In the genomic region with DNA sequence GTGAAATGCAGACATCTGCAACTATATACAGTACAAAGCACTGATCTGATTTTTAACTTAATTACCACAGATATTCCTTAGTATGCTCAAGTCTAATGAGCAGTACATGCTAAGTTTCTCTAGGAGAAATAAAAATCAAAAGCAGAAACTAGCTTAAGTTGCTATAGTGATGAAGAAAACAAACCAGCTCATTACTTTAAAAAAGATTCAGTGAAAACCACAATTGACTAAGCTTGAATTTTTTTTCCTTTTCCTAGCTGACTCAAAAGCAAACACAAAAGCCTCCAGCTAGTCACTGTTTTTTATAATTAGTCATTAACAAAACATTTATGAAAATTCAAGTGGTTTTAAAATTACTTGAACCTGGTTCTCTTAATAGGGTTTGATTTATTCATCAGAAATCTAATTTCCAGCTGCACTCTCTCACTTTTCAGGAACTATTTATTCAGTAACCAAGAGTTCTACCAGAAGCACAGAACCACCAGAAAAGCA, we compare ENCODE assay signal across 8 cellular contexts. TPM values are rescaled to one million over a fixed set of nuclear protein-coding genes. Genes with fewer than 3 reads are reported as not detected.
A peak's percentile ranks its signal among the peaks of the same experiment; 100 is the strongest.
DNase-seq lines count a peak whose midpoint lies in the region; ATAC-seq, FAIRE-seq and TF ChIP-seq lines count a peak whose summit lies in the region.
"Not testable (repeated sequence)": the region's sequence is repeated elsewhere in the genome, so short reads cannot be mapped to it uniquely, and the experiment has no call there.

No MANE protein-coding gene starts in this region.

- intact Hi-C loops in activated T-helper 2 cell treated with anti-CD3 and anti-CD28 coated beads, Interferon-gamma antibody, Interleukin-2, Interleukin-4, amounts not matched to agents 10 μg/mL and 5 μg/mL and 100 μg/mL, durations not matched to agents 14 hours and 24 hours and 36 hours (cut with micrococcal nuclease) = loop anchor here (1.0 kb wide), 1 partner anchor 10 kb away; a partner anchor contains a TSS
- intact Hi-C loops in dorsolateral prefrontal cortex (cut with DNase I); sigmoid colon (cut with DNase I): not testable (repeated sequence)

- H3K9me3 ChIP-seq in keratinocyte (ENCODE audit: control insufficient read depth, low read depth, low read length); sigmoid colon: not testable (repeated sequence)

- H3K27ac ChIP-seq in dorsolateral prefrontal cortex (peak overlapping the region in 44 of 59 donors; percentile 1 to 71 (median 43)), keratinocyte (ENCODE audit: control insufficient read depth, insufficient read depth, low read length) (peak overlapping the region; percentile 86), sigmoid colon (peak overlapping the region; percentile 9 to 57 (median 28))

- H3K4me1 ChIP-seq in keratinocyte (ENCODE audit: control insufficient read depth, extremely low read depth, insufficient read depth, low read length) (peaks cover 27% of the 10 kb centered on the region), sigmoid colon (peaks cover 0 to 27% (median 21%) of the 10 kb centered on the region in 4 donors)

- not testable (repeated sequence) for TF ChIP-seq POLR2A in sigmoid colon (IDR thresholded peaks at IDR 0.05)

- not testable (repeated sequence) for H3K9me1 ChIP-seq in keratinocyte (ENCODE audit: control insufficient read depth, extremely low read depth, insufficient read depth, low read length)

- H4K20me1 ChIP-seq in keratinocyte (ENCODE audit: control insufficient read depth, extremely low read depth, insufficient read depth, low read length) = not testable (repeated sequence)

- peaks cover 41% of the 10 kb centered on the region for H3K4me1 Mint-ChIP-seq in activated T-helper 2 cell treated with anti-CD3 and anti-CD28 coated beads, Interferon-gamma antibody, Interleukin-2, Interleukin-4, amounts not matched to agents 10 μg/mL and 5 μg/mL and 100 μg/mL, durations not matched to agents 14 hours and 24 hours and 36 hours (ENCODE audit: low read depth)

- ATAC-seq in GM18867 (IDR thresholded peaks at IDR 0.05; ENCODE audit: unreplicated experiment) (peak; percentile 79), HG02885 (IDR thresholded peaks at IDR 0.05; ENCODE audit: poor library complexity, unreplicated experiment) (peak; percentile 75)

- in situ Hi-C loops in ACHN (cut with HindIII; ENCODE audit: low pct_ligation_motif_present, low pct_unique_long_range_greater_than_20kb, low sequenced_read_pairs) = not testable (repeated sequence)

- peak overlapping the region in 1 of 59 donors; percentile 4 for H3K4me3 ChIP-seq in dorsolateral prefrontal cortex
- H3K4me3 ChIP-seq in keratinocyte (ENCODE audit: control insufficient read depth in 2 of 3, extremely low read depth in 1 of 3, insufficient read depth in 2 of 3, low read depth in 1 of 3, low read length in 3 of 3); sigmoid colon: not testable (repeated sequence)

- not testable (repeated sequence) for TF ChIP-seq CTCF in dorsolateral prefrontal cortex (IDR thresholded peaks at IDR 0.05 in 54 of 56, conservative IDR thresholded peaks at IDR 0.05 in 2 of 56; ENCODE audit: low read depth in 1 of 56, partially characterized antibody in 56 of 56); keratinocyte (optimal IDR thresholded peaks at IDR 0.05 in 1 of 3, IDR thresholded peaks at IDR 0.05 in 1 of 3, conservative IDR thresholded peaks at IDR 0.05 in 1 of 3; ENCODE audit: extremely low read depth in 1 of 3, insufficient read depth in 2 of 3, low read length in 3 of 3); sigmoid colon (IDR thresholded peaks at IDR 0.05)

- not testable (repeated sequence) for FAIRE-seq in keratinocyte (lab: Jason Lieb, UNC)

- H3K4me2 ChIP-seq in keratinocyte (ENCODE audit: control insufficient read depth, extremely low read depth, insufficient read depth, low read depth, low read length) = peak overlapping the region; percentile 69

- dilution Hi-C loops in keratinocyte (cut with MboI; ENCODE audit: extremely low pct_ligation_motif_present, low sequenced_read_pairs) = not testable (repeated sequence)

- H3K27me3 ChIP-seq in dorsolateral prefrontal cortex; keratinocyte (ENCODE audit: control insufficient read depth, extremely low read depth, insufficient read depth, low read length); sigmoid colon: not testable (repeated sequence)

- DNase-seq in ACHN (peak; percentile 35), MV-4-11 (lab: John Stamatoyannopoulos, UW) (peak; percentile 58)
- not testable (repeated sequence) for DNase-seq in activated T-helper 2 cell treated with anti-CD3 and anti-CD28 coated beads, Interferon-gamma antibody, Interleukin-2, Interleukin-4, amounts not matched to agents 10 μg/mL and 5 μg/mL and 100 μg/mL, durations not matched to agents 14 hours and 24 hours and 36 hours (ENCODE audit: low spot score); dorsolateral prefrontal cortex; keratinocyte (ENCODE audit: low read depth, low spot score); sigmoid colon

- not testable (repeated sequence) for H3K27me3 Mint-ChIP-seq in activated T-helper 2 cell treated with anti-CD3 and anti-CD28 coated beads, Interferon-gamma antibody, Interleukin-2, Interleukin-4, amounts not matched to agents 10 μg/mL and 5 μg/mL and 100 μg/mL, durations not matched to agents 14 hours and 24 hours and 36 hours (ENCODE audit: low read depth)

- TF ChIP-seq EP300 in sigmoid colon (IDR thresholded peaks at IDR 0.05) = not testable (repeated sequence)

- H3K79me2 ChIP-seq in keratinocyte (ENCODE audit: control insufficient read depth, insufficient read depth, low read length) = peaks cover 56% of the 10 kb centered on the region

- not testable (repeated sequence) for H3K36me3 ChIP-seq in keratinocyte (ENCODE audit: control insufficient read depth in 2 of 2, extremely low read depth in 1 of 2, insufficient read depth in 2 of 2, low read length in 2 of 2); sigmoid colon

- H3K9ac ChIP-seq in keratinocyte (ENCODE audit: control insufficient read depth, extremely low read depth, insufficient read depth, low read length) = peak overlapping the region; percentile 59

- not testable (repeated sequence) for H3K4me3 Mint-ChIP-seq in activated T-helper 2 cell treated with anti-CD3 and anti-CD28 coated beads, Interferon-gamma antibody, Interleukin-2, Interleukin-4, amounts not matched to agents 10 μg/mL and 5 μg/mL and 100 μg/mL, durations not matched to agents 14 hours and 24 hours and 36 hours (ENCODE audit: low read depth)

- peak overlapping the region; percentile 86 for H3K27ac Mint-ChIP-seq in activated T-helper 2 cell treated with anti-CD3 and anti-CD28 coated beads, Interferon-gamma antibody, Interleukin-2, Interleukin-4, amounts not matched to agents 10 μg/mL and 5 μg/mL and 100 μg/mL, durations not matched to agents 14 hours and 24 hours and 36 hours

- H2AFZ ChIP-seq in keratinocyte (ENCODE audit: control insufficient read depth, low read length) = not testable (repeated sequence)

- H3K36me3 Mint-ChIP-seq in activated T-helper 2 cell treated with anti-CD3 and anti-CD28 coated beads, Interferon-gamma antibody, Interleukin-2, Interleukin-4, amounts not matched to agents 10 μg/mL and 5 μg/mL and 100 μg/mL, durations not matched to agents 14 hours and 24 hours and 36 hours (ENCODE audit: low read depth) = peaks cover 54% of the 10 kb centered on the region

- not testable (repeated sequence) for H3K9me3 Mint-ChIP-seq in activated T-helper 2 cell treated with anti-CD3 and anti-CD28 coated beads, Interferon-gamma antibody, Interleukin-2, Interleukin-4, amounts not matched to agents 10 μg/mL and 5 μg/mL and 100 μg/mL, durations not matched to agents 14 hours and 24 hours and 36 hours

RNA-seq across cellular contexts. Expression of a gene that starts 10.3 kb away (rescaled TPM):
- 105 and 109 TPM in 2 replicates for total RNA-seq in activated T-helper 2 cell treated with anti-CD3 and anti-CD28 coated beads, Interferon-gamma antibody, Interleukin-2, Interleukin-4, amounts not matched to agents 10 μg/mL and 5 μg/mL and 100 μg/mL, durations not matched to agents 14 hours and 24 hours and 36 hours
- total RNA-seq in dorsolateral prefrontal cortex (100 to 1,000 TPM; 180 to 488 (median 250) TPM), sigmoid colon (100 to 1,000 TPM; 135 to 153 (median 148) TPM)
- polyA plus RNA-seq in keratinocyte (82.1 to 124 TPM (median 106 TPM) in 3 replicates), sigmoid colon (100 to 1,000 TPM in 2 of 3 donors, 10 to 100 TPM in 1; 71.3 to 162 (median 111) TPM)
- 14.5 TPM for polyA plus RNA-seq in keratinocyte (2011; ENCODE audit: low read depth)
- polyA plus RNA-seq in keratinocyte (2011; cell fraction: cytosol; rRNA removed) = 77.4 and 109 TPM in 2 replicates
- 81.0 and 84.9 TPM in 2 replicates for polyA plus RNA-seq in keratinocyte (2011; cell fraction: nucleus; rRNA removed)
- polyA plus RNA-seq in keratinocyte (2012; ENCODE audit: low replicate concordance) = 60.5 and 95.3 TPM in 2 replicates
- polyA minus RNA-seq in keratinocyte = 38.3 to 154 TPM (median 92.6 TPM) in 3 replicates
- 96.5 TPM for polyA minus RNA-seq in keratinocyte (2011; cell fraction: cytosol; rRNA and poly(A)+ RNA removed)
- 49.8 and 69.4 TPM in 2 replicates for polyA minus RNA-seq in keratinocyte (2011; cell fraction: nucleus; rRNA and poly(A)+ RNA removed)

RNA-seq across cellular contexts. Expression of a gene that starts 10.7 kb away (rescaled TPM):
- 39.9 and 41.7 TPM in 2 replicates for total RNA-seq in activated T-helper 2 cell treated with anti-CD3 and anti-CD28 coated beads, Interferon-gamma antibody, Interleukin-2, Interleukin-4, amounts not matched to agents 10 μg/mL and 5 μg/mL and 100 μg/mL, durations not matched to agents 14 hours and 24 hours and 36 hours
- total RNA-seq in dorsolateral prefrontal cortex (10 to 100 TPM in 117 of 120 experiments, 1 to 10 TPM in 3; 9.7 to 19.5 (median 13.7) TPM), sigmoid colon (10 to 100 TPM; 19.1 to 26.9 (median 22.8) TPM)
- polyA plus RNA-seq in keratinocyte (7.6 to 15.8 TPM (median 10.2 TPM) in 3 replicates), sigmoid colon (10 to 100 TPM; 18.8 to 27.0 (median 22.2) TPM)
- 6.4 TPM for polyA plus RNA-seq in keratinocyte (2011; ENCODE audit: low read depth)
- 5.6 and 13.0 TPM in 2 replicates for polyA plus RNA-seq in keratinocyte (2011; cell fraction: cytosol; rRNA removed)
- 12.3 and 13.9 TPM in 2 replicates for polyA plus RNA-seq in keratinocyte (2011; cell fraction: nucleus; rRNA removed)
- 6.4 and 10.6 TPM in 2 replicates for polyA plus RNA-seq in keratinocyte (2012; ENCODE audit: low replicate concordance)
- polyA minus RNA-seq in keratinocyte = 2.9 to 17.5 TPM (median 6.6 TPM) in 3 replicates
- 10.2 TPM for polyA minus RNA-seq in keratinocyte (2011; cell fraction: cytosol; rRNA and poly(A)+ RNA removed)
- polyA minus RNA-seq in keratinocyte (2011; cell fraction: nucleus; rRNA and poly(A)+ RNA removed) = 8.5 and 12.1 TPM in 2 replicates

Comparison
In these comparisons a context has a peak if more than half of its experiments do, and no peak if none do; other contexts are left out.
1. H3K27ac ChIP-seq: peak in every context shown above with its lines; median percentile 86 in keratinocyte; 43 in dorsolateral prefrontal cortex; 28 in sigmoid colon.